ENCODE assay signal across 8 cellular contexts in genomic region chr15:25933456-25934158, GRCh38.
DNase-seq lines count a peak whose midpoint lies in the region; ATAC-seq lines count a peak whose summit lies in the region.

No MANE protein-coding gene starts in this region.

- H3K4ac ChIP-seq in mesendoderm (ENCODE audit: low read depth, low read length) = no peak overlapping the region

- no peak overlapping the region for H3K23ac ChIP-seq in mesendoderm (ENCODE audit: low read length)

- H2BK120ac ChIP-seq in mesendoderm (ENCODE audit: low read depth, low read length) = no peak overlapping the region

- peak overlapping the region; percentile 59 for H3K56ac ChIP-seq in mesendoderm (ENCODE audit: low read length)

- no peak overlapping the region for H3K27ac ChIP-seq in mesendoderm (ENCODE audit: low read depth, low read length)

- no peak overlapping the region for H2BK15ac ChIP-seq in mesendoderm (replicated peaks; ENCODE audit: low read depth)

- H2BK5ac ChIP-seq in mesendoderm (ENCODE audit: low read length) = no peak overlapping the region

- H4K8ac ChIP-seq in mesendoderm (ENCODE audit: low read depth, low read length) = no peak overlapping the region

- H3K27me3 ChIP-seq in endocrine pancreas (ENCODE audit: control insufficient read depth, insufficient read depth, low read length) (no peaks in the 10 kb centered on the region), mesendoderm (ENCODE audit: insufficient read depth, low read length, poor library complexity) (no peaks in the 10 kb centered on the region)

- peak; percentile 92 for DNase-seq in AG20443 (ENCODE audit: low spot score)
- peak; percentile 76 to 93 for DNase-seq in NCI-H524 (lab: John Stamatoyannopoulos, UW)
- DNase-seq in activated CD8-positive, alpha-beta memory T cell treated with anti-CD3 and anti-CD28 coated beads for 1 hour (ENCODE audit: extremely low read depth in 1 of 2, low read depth in 1 of 2) = peak; percentile 24 to 28
- DNase-seq in mesendoderm = peak; percentile 92
- DNase-seq in stimulated activated CD8-positive, alpha-beta memory T cell treated with anti-CD3 and anti-CD28 coated beads, Interleukin-15, amount 100 ng/mL, for 1 hour (ENCODE audit: low read depth) = peak; percentile 14
- no peak for DNase-seq in GM19240 (ENCODE audit: insufficient read length, low spot score)

- H2AK5ac ChIP-seq in mesendoderm (ENCODE audit: low read length) = no peak overlapping the region

- no peak overlapping the region for H4K5ac ChIP-seq in mesendoderm (ENCODE audit: low read length)

- H3K79me1 ChIP-seq in mesendoderm (ENCODE audit: low read length) = no peaks in the 10 kb centered on the region

- no peaks in the 10 kb centered on the region for H3K79me2 ChIP-seq in mesendoderm (ENCODE audit: control insufficient read depth, insufficient read depth, low read length)

- H3K36me3 ChIP-seq in endocrine pancreas (ENCODE audit: control insufficient read depth, insufficient read depth, low read length) (no peaks in the 10 kb centered on the region), mesendoderm (ENCODE audit: control insufficient read depth, insufficient read depth, low read length) (no peaks in the 10 kb centered on the region)

- no peak overlapping the region for H3K18ac ChIP-seq in mesendoderm (ENCODE audit: low read length)

- H3K9ac ChIP-seq in endocrine pancreas (ENCODE audit: control insufficient read depth, insufficient read depth, low read length) (peak overlapping the region; percentile 60), mesendoderm (ENCODE audit: low read length) (peak overlapping the region; percentile 23)

- no peaks in the 10 kb centered on the region for H3K4me1 ChIP-seq in endocrine pancreas (ENCODE audit: control insufficient read depth, insufficient read depth, low read length)
- H3K4me1 ChIP-seq in mesendoderm (ENCODE audit: control insufficient read depth, low read depth, low read length) = no peaks in the 10 kb centered on the region

- WGBS in mesendoderm (ENCODE audit: extremely low coverage, insufficient coverage, low lambda C conversion rate) = no CpG with 5 or more reads among the region's 23 CpGs

- peak overlapping the region; percentile 27 for H3K4me2 ChIP-seq in mesendoderm (ENCODE audit: low read length)

- ATAC-seq in GM21515 (IDR thresholded peaks at IDR 0.05; ENCODE audit: unreplicated experiment) = peak; percentile 84

- no peak overlapping the region for H3K4me3 ChIP-seq in endocrine pancreas (ENCODE audit: control insufficient read depth, insufficient read depth, low read length)
- H3K4me3 ChIP-seq in mesendoderm (ENCODE audit: low read length) = no peak overlapping the region

- H3K9me3 ChIP-seq in endocrine pancreas (ENCODE audit: control insufficient read depth, low read length) = no peaks in the 10 kb centered on the region
